In genomic region chr1:234605493-234605982, GRCh38 we compare ENCODE assay signal across 8 cellular contexts. TPM values are rescaled to one million over a fixed set of nuclear protein-coding genes. Genes with fewer than 3 reads are reported as not detected.
DNase-seq lines count a peak whose midpoint lies in the region; ATAC-seq and TF ChIP-seq lines count a peak whose summit lies in the region.

No MANE protein-coding gene starts in this region.

- WGBS in right cardiac atrium, result 1% methylated on average over 1 of the region's 1 CpG
- WGBS in spleen, 5 donors, result 7 to 15% (median 9%) methylated on average over 1 of the region's 1 CpG

- H3K27me3 Mint-ChIP-seq in activated CD4-positive, alpha-beta memory T cell treated with anti-CD3 and anti-CD28 coated beads, Interleukin-2, amount 10 ng/mL, durations not matched to agents 7 days and 5 days, result no peaks in the 10 kb centered on the region

- H3K4me3 ChIP-seq in HFF-Myc (replicated peaks; ENCODE audit: low read depth, low read length) (peak overlapping the region; percentile 75), right cardiac atrium (ENCODE audit: low read length) (peak overlapping the region; percentile 71), spleen (peak overlapping the region; percentile 34 to 89 (median 66))

- peaks cover 0 to 56% (median 9%) of the 10 kb centered on the region in 6 donors for H3K36me3 ChIP-seq in spleen

- peaks cover 57% of the 10 kb centered on the region for H3K4me1 Mint-ChIP-seq in activated CD4-positive, alpha-beta memory T cell treated with anti-CD3 and anti-CD28 coated beads, Interleukin-2, amount 10 ng/mL, durations not matched to agents 7 days and 5 days

- H3K27ac ChIP-seq in right cardiac atrium (ENCODE audit: low read length) (peak overlapping the region; percentile 97), spleen (peak overlapping the region; percentile 97 to 100 (median 100))

- peaks cover 59% of the 10 kb centered on the region for H3K36me3 Mint-ChIP-seq in activated CD4-positive, alpha-beta memory T cell treated with anti-CD3 and anti-CD28 coated beads, Interleukin-2, amount 10 ng/mL, durations not matched to agents 7 days and 5 days (ENCODE audit: low read depth)

- no peaks in the 10 kb centered on the region for H3K9me3 Mint-ChIP-seq in activated CD4-positive, alpha-beta memory T cell treated with anti-CD3 and anti-CD28 coated beads, Interleukin-2, amount 10 ng/mL, durations not matched to agents 7 days and 5 days

- no peak for TF ChIP-seq POLR2A in spleen (IDR thresholded peaks at IDR 0.05)

- POLR2A ChIA-PET in activated CD4-positive, alpha-beta memory T cell treated with anti-CD3 and anti-CD28 coated beads, Interleukin-2, amount 10 ng/mL, durations not matched to agents 7 days and 5 days (lab: Charles Lee), result interaction anchor here (0.7 to 4.2 kb wide), 7 partner anchors 119 to 499 kb away, joined by 3 to 28 read pairs (median 5); no protein-coding TSS in a partner anchor

- CTCF ChIA-PET in activated CD4-positive, alpha-beta memory T cell treated with anti-CD3 and anti-CD28 coated beads, Interleukin-2, amount 10 ng/mL, durations not matched to agents 7 days and 5 days (lab: Charles Lee), result interaction anchor here (1.1 to 2.7 kb wide), 3 partner anchors 8 to 478 kb away, joined by 5 to 12 read pairs (median 8); no protein-coding TSS in a partner anchor

- intact Hi-C loops in right cardiac atrium (cut with DNase I), result loop anchor here in 3 of 4 donors (2.0 to 5.0 kb wide), 6 partner anchors 68 to 472 kb away; no protein-coding TSS in a partner anchor
- intact Hi-C loops in spleen (cut with DNase I; ENCODE audit: low total_unique reads), result no loop called here

- no peak for TF ChIP-seq CTCF in HFF-Myc (IDR thresholded peaks at IDR 0.05; ENCODE audit: low read depth, low read length, missing control alignments)
- no peak for TF ChIP-seq CTCF in spleen (IDR thresholded peaks at IDR 0.05 in 8 of 11, conservative IDR thresholded peaks at IDR 0.05 in 3 of 11)

- no peaks in the 10 kb centered on the region for H3K9me3 ChIP-seq in right cardiac atrium (ENCODE audit: control insufficient read depth, low read length)
- no peaks in the 10 kb centered on the region for H3K9me3 ChIP-seq in spleen

- DNase-seq in HFF-Myc (ENCODE audit: extremely low read depth, low read depth) (no peak), right cardiac atrium (no peak), spleen (no peak), NCI-H128 (lab: John Stamatoyannopoulos, UW; ENCODE audit: unreplicated experiment) (no peak), COLO668 (lab: John Stamatoyannopoulos, UW; ENCODE audit: unreplicated experiment) (no peak), Kasumi-1 (lab: John Stamatoyannopoulos, UW) (no peak)
- no peak for DNase-seq in activated CD4-positive, alpha-beta memory T cell treated with anti-CD3 and anti-CD28 coated beads, Interleukin-2, amount 10 ng/mL, durations not matched to agents 7 days and 5 days

- no peaks in the 10 kb centered on the region for H3K27me3 ChIP-seq in right cardiac atrium (ENCODE audit: control insufficient read depth, insufficient read depth)
- H3K27me3 ChIP-seq in spleen (replicated peaks in 1 of 7), result no peaks in the 10 kb centered on the region

- H3K27ac Mint-ChIP-seq in activated CD4-positive, alpha-beta memory T cell treated with anti-CD3 and anti-CD28 coated beads, Interleukin-2, amount 10 ng/mL, durations not matched to agents 7 days and 5 days, result peak overlapping the region; percentile 94

- peak overlapping the region; percentile 82 for H3K4me3 Mint-ChIP-seq in activated CD4-positive, alpha-beta memory T cell treated with anti-CD3 and anti-CD28 coated beads, Interleukin-2, amount 10 ng/mL, durations not matched to agents 7 days and 5 days

- no peak for ATAC-seq in right cardiac atrium
- no peak for ATAC-seq in HG02870 (IDR thresholded peaks at IDR 0.05; ENCODE audit: unreplicated experiment)

- no peaks in the 10 kb centered on the region for H3K4me1 ChIP-seq in right cardiac atrium (ENCODE audit: control insufficient read depth, insufficient read depth, low read length)
- H3K4me1 ChIP-seq in spleen, result peaks cover 53 to 82% (median 75%) of the 10 kb centered on the region in 6 donors

RNA-seq across cellular contexts. Expression of gene IRF2BP2, which starts 4.4 kb away (rescaled TPM):
- 100 to 1,000 TPM; 117 to 125 TPM for total RNA-seq in activated CD4-positive, alpha-beta memory T cell treated with anti-CD3 and anti-CD28 coated beads, Interleukin-2, amount 10 ng/mL, durations not matched to agents 7 days and 5 days
- 100 to 1,000 TPM in 3 of 4 donors, 10 to 100 TPM in 1; 92.3 to 123 (median 108) TPM for total RNA-seq in right cardiac atrium
- polyA plus RNA-seq in right cardiac atrium, result 69.3 TPM
- total RNA-seq in spleen, result 100 to 1,000 TPM in 1 of 7 donors, 10 to 100 TPM in 6; 57.2 to 109 (median 63.5) TPM
- polyA plus RNA-seq in spleen, result 10 to 100 TPM; 39.1 to 55.5 (median 48.8) TPM
